ENCODE assay signal across 11 cellular contexts in genomic region chr6:14277405-14277930, GRCh38.
DNase-seq lines count a peak whose midpoint lies in the region; ATAC-seq, FAIRE-seq and TF ChIP-seq lines count a peak whose summit lies in the region.
"Had no signal": no experiment of that assay in that cellular context is flagged by ENCODE, and none has a peak within 500 bp of the region (broad histone marks: within the 10 kb centered on the region; RNA-seq: fewer than 3 reads in every experiment).

No MANE protein-coding gene starts in this region.

- H3K4me3 Mint-ChIP-seq in T-helper 2 cell treated with Interferon-gamma antibody and Interleukin-4, amounts not matched to agents 5 μg/mL and 100 μg/mL, for 36 hours: peak overlapping the region; percentile 62
- peak overlapping the region; percentile 3 for H3K4me3 Mint-ChIP-seq in activated CD8-positive, alpha-beta T cell treated with anti-CD3 and anti-CD28 coated beads for 36 hours
- H3K4me3 Mint-ChIP-seq in stimulated activated memory B cell treated with anti-CD40 and anti-IgM and Interleukin-4, amounts not matched to agents 10 μg/mL and 1 μg/mL and 100 μg/mL, for 72 hours: peak overlapping the region; percentile 47

- intact Hi-C loops in activated CD8-positive, alpha-beta T cell treated with anti-CD3 and anti-CD28 coated beads for 36 hours (cut with micrococcal nuclease): no loop called here
- intact Hi-C loops in transverse colon (cut with DNase I; ENCODE audit: low total_unique reads): no loop called here

- H3K9me3 Mint-ChIP-seq in T-helper 2 cell treated with Interferon-gamma antibody and Interleukin-4, amounts not matched to agents 5 μg/mL and 100 μg/mL, for 36 hours: peaks cover 15% of the 10 kb centered on the region
- H3K9me3 Mint-ChIP-seq in activated CD8-positive, alpha-beta T cell treated with anti-CD3 and anti-CD28 coated beads for 36 hours: peaks cover 8% of the 10 kb centered on the region
- H3K9me3 Mint-ChIP-seq in stimulated activated memory B cell treated with anti-CD40 and anti-IgM and Interleukin-4, amounts not matched to agents 10 μg/mL and 1 μg/mL and 100 μg/mL, for 72 hours: peaks cover 3% of the 10 kb centered on the region

- H3K27ac ChIP-seq in right atrium auricular region (no peak overlapping the region), transverse colon (peak overlapping the region in 1 of 4 donors; percentile 8)

- H3K4me3 ChIP-seq in right atrium auricular region (no peak overlapping the region), transverse colon (no peak overlapping the region)

- H3K27me3 Mint-ChIP-seq in T-helper 2 cell treated with Interferon-gamma antibody and Interleukin-4, amounts not matched to agents 5 μg/mL and 100 μg/mL, for 36 hours (ENCODE audit: low read depth): no peaks in the 10 kb centered on the region
- H3K27me3 Mint-ChIP-seq in activated CD8-positive, alpha-beta T cell treated with anti-CD3 and anti-CD28 coated beads for 36 hours: no peaks in the 10 kb centered on the region
- H3K27me3 Mint-ChIP-seq in stimulated activated memory B cell treated with anti-CD40 and anti-IgM and Interleukin-4, amounts not matched to agents 10 μg/mL and 1 μg/mL and 100 μg/mL, for 72 hours: no peaks in the 10 kb centered on the region

- H3K27ac Mint-ChIP-seq in T-helper 2 cell treated with Interferon-gamma antibody and Interleukin-4, amounts not matched to agents 5 μg/mL and 100 μg/mL, for 36 hours: peak overlapping the region; percentile 99
- peak overlapping the region; percentile 85 for H3K27ac Mint-ChIP-seq in activated CD8-positive, alpha-beta T cell treated with anti-CD3 and anti-CD28 coated beads for 36 hours
- peak overlapping the region; percentile 95 for H3K27ac Mint-ChIP-seq in stimulated activated memory B cell treated with anti-CD40 and anti-IgM and Interleukin-4, amounts not matched to agents 10 μg/mL and 1 μg/mL and 100 μg/mL, for 72 hours
- H3K27ac Mint-ChIP-seq: progenitor cell of endocrine pancreas had no signal

- TF ChIP-seq EP300 in transverse colon (IDR thresholded peaks at IDR 0.05; ENCODE audit: low read depth): no peak

- WGBS in transverse colon (ENCODE audit: low coverage in 1 of 2), 2 donors: 88 to 100% methylated on average over 1 to 2 of the region's 2 CpGs

- TF ChIP-seq CTCF in activated CD8-positive, alpha-beta T cell treated with anti-CD3 and anti-CD28 coated beads for 36 hours (IDR thresholded peaks at IDR 0.05): no peak
- no peak for TF ChIP-seq CTCF in right atrium auricular region (IDR thresholded peaks at IDR 0.05)
- TF ChIP-seq CTCF in transverse colon (IDR thresholded peaks at IDR 0.05): no peak

- TF ChIP-seq POLR2A in H54 (IDR thresholded peaks at IDR 0.05; ENCODE audit: low read depth, low read length) (no peak), transverse colon (IDR thresholded peaks at IDR 0.05) (no peak)

- no peak for FAIRE-seq in H54 (lab: Jason Lieb, UNC)

- H3K36me3 ChIP-seq in right atrium auricular region (no peaks in the 10 kb centered on the region), transverse colon (no peaks in the 10 kb centered on the region)

- H3K4me1 ChIP-seq in right atrium auricular region (peaks cover 0 to 29% of the 10 kb centered on the region in 2 donors), transverse colon (peaks cover 0 to 14% (median 0%) of the 10 kb centered on the region in 4 donors)

- ATAC-seq in HG02885 (IDR thresholded peaks at IDR 0.05; ENCODE audit: poor library complexity, unreplicated experiment): peak; percentile 29
- ATAC-seq in activated CD8-positive, alpha-beta T cell treated with anti-CD3 and anti-CD28 coated beads for 36 hours: peak; percentile 40
- peak; percentile 64 for ATAC-seq in stimulated activated memory B cell treated with anti-CD40 and anti-IgM and Interleukin-4, amounts not matched to agents 10 μg/mL and 1 μg/mL and 100 μg/mL, for 72 hours

- POLR2A ChIA-PET in activated CD8-positive, alpha-beta T cell treated with anti-CD3 and anti-CD28 coated beads for 36 hours (lab: Charles Lee): no interaction called here

- in situ Hi-C loops in transverse colon (cut with MboI; ENCODE audit: low pct_ligation_motif_present in 1 of 4, low pct_unique_long_range_greater_than_20kb in 1 of 4, low sequenced_read_pairs in 3 of 4): no loop called here

- peaks cover 5% of the 10 kb centered on the region for H3K36me3 Mint-ChIP-seq in T-helper 2 cell treated with Interferon-gamma antibody and Interleukin-4, amounts not matched to agents 5 μg/mL and 100 μg/mL, for 36 hours (ENCODE audit: low read depth)
- no peaks in the 10 kb centered on the region for H3K36me3 Mint-ChIP-seq in activated CD8-positive, alpha-beta T cell treated with anti-CD3 and anti-CD28 coated beads for 36 hours (ENCODE audit: low read depth)
- peaks cover 27% of the 10 kb centered on the region for H3K36me3 Mint-ChIP-seq in stimulated activated memory B cell treated with anti-CD40 and anti-IgM and Interleukin-4, amounts not matched to agents 10 μg/mL and 1 μg/mL and 100 μg/mL, for 72 hours

- H3K27me3 ChIP-seq in right atrium auricular region: no peaks in the 10 kb centered on the region
- no peaks in the 10 kb centered on the region for H3K27me3 ChIP-seq in transverse colon

- CTCF ChIA-PET in activated CD8-positive, alpha-beta T cell treated with anti-CD3 and anti-CD28 coated beads for 36 hours (lab: Charles Lee): no interaction called here

- peaks cover 3 to 4% of the 10 kb centered on the region in 2 donors for H3K9me3 ChIP-seq in right atrium auricular region
- H3K9me3 ChIP-seq in transverse colon: no peaks in the 10 kb centered on the region

- peaks cover 42% of the 10 kb centered on the region for H3K4me1 Mint-ChIP-seq in T-helper 2 cell treated with Interferon-gamma antibody and Interleukin-4, amounts not matched to agents 5 μg/mL and 100 μg/mL, for 36 hours (ENCODE audit: low read depth)
- H3K4me1 Mint-ChIP-seq in activated CD8-positive, alpha-beta T cell treated with anti-CD3 and anti-CD28 coated beads for 36 hours (ENCODE audit: low read depth): peaks cover 37% of the 10 kb centered on the region
- H3K4me1 Mint-ChIP-seq in stimulated activated memory B cell treated with anti-CD40 and anti-IgM and Interleukin-4, amounts not matched to agents 10 μg/mL and 1 μg/mL and 100 μg/mL, for 72 hours: peaks cover 47% of the 10 kb centered on the region

- DNase-seq in T-helper 2 cell treated with Interferon-gamma antibody and Interleukin-4, amounts not matched to agents 5 μg/mL and 100 μg/mL, for 36 hours (ENCODE audit: low spot score): no peak
- DNase-seq in T-helper 2 cell: no peak
- DNase-seq in activated CD8-positive, alpha-beta T cell treated with anti-CD3 and anti-CD28 coated beads for 36 hours: no peak
- no peak for DNase-seq in right atrium auricular region (ENCODE audit: low spot score)
- no peak for DNase-seq in H54 (ENCODE audit: insufficient read length, low spot score)
- DNase-seq in transverse colon: no peak
- DNase-seq: 8988T, NCI-H526 treated with DMSO at 0.1 percent for 48 hours had no signal

Comparison
In these comparisons a context has a peak if more than half of its experiments do, and no peak if none do; other contexts are left out.
1. H3K4me3 Mint-ChIP-seq: peak in every context shown above with its lines; median percentile 62 in T-helper 2 cell treated with Interferon-gamma antibody and Interleukin-4, amounts not matched to agents 5 μg/mL and 100 μg/mL, for 36 hours; 47 in stimulated activated memory B cell treated with anti-CD40 and anti-IgM and Interleukin-4, amounts not matched to agents 10 μg/mL and 1 μg/mL and 100 μg/mL, for 72 hours; 3 in activated CD8-positive, alpha-beta T cell treated with anti-CD3 and anti-CD28 coated beads for 36 hours.